In the genomic region with DNA sequence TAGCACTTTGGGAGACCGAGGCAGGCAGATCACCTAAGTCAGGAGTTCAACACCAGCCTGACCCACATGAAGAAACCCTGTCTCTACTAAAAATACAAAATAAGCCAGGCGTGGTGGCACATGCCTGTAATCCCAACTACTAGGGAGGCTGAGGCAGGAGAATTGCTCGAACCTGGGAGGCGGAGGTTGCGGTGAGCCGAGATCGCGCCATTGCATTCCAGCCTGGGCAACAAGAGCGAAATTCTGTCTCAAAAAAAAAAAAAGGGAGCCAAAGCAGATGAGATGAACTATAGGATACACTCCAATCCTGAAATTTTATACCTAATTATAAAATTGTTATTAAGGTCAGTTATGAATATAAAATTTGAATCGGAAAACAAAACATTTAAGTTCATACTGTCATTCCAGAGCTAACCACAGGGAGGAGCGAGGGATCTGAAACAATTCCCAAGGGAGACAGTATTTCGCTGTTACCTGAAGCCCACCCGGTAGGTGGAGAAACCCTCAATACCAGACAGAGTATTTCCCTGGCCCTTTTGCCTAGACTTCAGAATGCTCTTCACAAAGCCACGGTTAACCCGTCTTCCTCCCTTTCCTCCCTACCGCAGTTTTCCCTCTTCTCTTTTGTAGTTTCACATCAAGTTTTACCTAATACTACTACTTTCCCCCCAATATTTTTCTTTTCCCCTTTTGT, we compare ENCODE assay signal across 6 cellular contexts. TPM values are rescaled to one million over a fixed set of nuclear protein-coding genes. Genes with fewer than 3 reads are reported as not detected.
A peak's percentile ranks its signal among the peaks of the same experiment; 100 is the strongest.
DNase-seq lines count a peak whose midpoint lies in the region; ATAC-seq and TF ChIP-seq lines count a peak whose summit lies in the region.

No MANE protein-coding gene starts in this region.

- peaks cover 0 to 9% of the 10 kb centered on the region in 2 donors for H3K27me3 Mint-ChIP-seq in CD8-positive, alpha-beta memory T cell
- no peaks in the 10 kb centered on the region for H3K27me3 Mint-ChIP-seq in activated T-helper 1 cell treated with anti-CD3 and anti-CD28 coated beads, Interleukin-12 subunit alpha, Interleukin-12 subunit beta, Interleukin-2, Interleukin-4 antibody, amounts not matched to agents 30 ng/mL and 10 ng/mL and 1 ng/mL, durations not matched to agents 14 hours and 24 hours and 36 hours (ENCODE audit: insufficient read depth)

- no peak for DNase-seq in CD8-positive, alpha-beta memory T cell
- DNase-seq in Kasumi-1 (lab: John Stamatoyannopoulos, UW): peak; percentile 35 to 46
- DNase-seq in activated T-helper 1 cell treated with anti-CD3 and anti-CD28 coated beads, Interleukin-12 subunit alpha, Interleukin-12 subunit beta, Interleukin-2, Interleukin-4 antibody, amounts not matched to agents 30 ng/mL and 10 ng/mL and 1 ng/mL, durations not matched to agents 14 hours and 24 hours and 36 hours (ENCODE audit: low spot score): no peak
- DNase-seq in GM19238 (ENCODE audit: insufficient read length, low spot score): no peak

- H3K9ac ChIP-seq in liver (ENCODE audit: low read depth in 1 of 2, low read length in 2 of 2): peak overlapping the region; percentile 39 to 94

- peaks cover 37 to 60% (median 53%) of the 10 kb centered on the region in 3 donors for H3K4me1 Mint-ChIP-seq in CD8-positive, alpha-beta memory T cell
- H3K4me1 Mint-ChIP-seq in activated T-helper 1 cell treated with anti-CD3 and anti-CD28 coated beads, Interleukin-12 subunit alpha, Interleukin-12 subunit beta, Interleukin-2, Interleukin-4 antibody, amounts not matched to agents 30 ng/mL and 10 ng/mL and 1 ng/mL, durations not matched to agents 14 hours and 24 hours and 36 hours (ENCODE audit: low read depth): peaks cover 29% of the 10 kb centered on the region

- peaks cover 34% of the 10 kb centered on the region for H3K4me1 ChIP-seq in CD8-positive, alpha-beta memory T cell (ENCODE audit: insufficient read depth, low read length)
- H3K4me1 ChIP-seq in liver (ENCODE audit: control insufficient read depth in 4 of 4, insufficient read depth in 4 of 4, low read length in 3 of 4): peaks cover 4 to 21% (median 14%) of the 10 kb centered on the region in 4 donors

- POLR2A ChIA-PET in CD8-positive, alpha-beta memory T cell (lab: Charles Lee): interaction anchor here (0.7 to 3.0 kb wide), 2 partner anchors 21 to 212 kb away, joined by 3 to 25 read pairs; partner anchors contain the start of gene NRBP1

- no peaks in the 10 kb centered on the region for H3K36me3 ChIP-seq in CD8-positive, alpha-beta memory T cell (ENCODE audit: insufficient read depth, low read length)
- peaks cover 0 to 2% (median 0%) of the 10 kb centered on the region in 4 donors for H3K36me3 ChIP-seq in liver (ENCODE audit: control insufficient read depth in 4 of 4, insufficient read depth in 3 of 4, low read depth in 1 of 4, low read length in 3 of 4)

- intact Hi-C loops in activated T-helper 1 cell treated with anti-CD3 and anti-CD28 coated beads, Interleukin-12 subunit alpha, Interleukin-12 subunit beta, Interleukin-2, Interleukin-4 antibody, amounts not matched to agents 30 ng/mL and 10 ng/mL and 1 ng/mL, durations not matched to agents 14 hours and 24 hours and 36 hours (cut with micrococcal nuclease): loop anchor here (10.0 kb wide), 1 partner anchor 193 kb away; the partner anchor contains the start of genes ATRAID, CAD and SLC5A6

- peak overlapping the region; percentile 86 for H3K27ac ChIP-seq in CD8-positive, alpha-beta memory T cell (ENCODE audit: low read depth, low read length)
- H3K27ac ChIP-seq in liver (ENCODE audit: low read depth in 1 of 2, low read length in 2 of 2): peak overlapping the region in 1 of 2 donors; percentile 7

- H3K4me3 Mint-ChIP-seq in CD8-positive, alpha-beta memory T cell: peak overlapping the region; percentile 81 to 96 (median 90)
- H3K4me3 Mint-ChIP-seq in activated T-helper 1 cell treated with anti-CD3 and anti-CD28 coated beads, Interleukin-12 subunit alpha, Interleukin-12 subunit beta, Interleukin-2, Interleukin-4 antibody, amounts not matched to agents 30 ng/mL and 10 ng/mL and 1 ng/mL, durations not matched to agents 14 hours and 24 hours and 36 hours: peak overlapping the region; percentile 90

- ATAC-seq in HG02981 (IDR thresholded peaks at IDR 0.05; ENCODE audit: unreplicated experiment): no peak

- TF ChIP-seq CTCF in liver (IDR thresholded peaks at IDR 0.05; ENCODE audit: low read depth, low read length, missing input control): peak; percentile 58

- H3K9me3 Mint-ChIP-seq in CD8-positive, alpha-beta memory T cell: no peaks in the 10 kb centered on the region
- H3K9me3 Mint-ChIP-seq in activated T-helper 1 cell treated with anti-CD3 and anti-CD28 coated beads, Interleukin-12 subunit alpha, Interleukin-12 subunit beta, Interleukin-2, Interleukin-4 antibody, amounts not matched to agents 30 ng/mL and 10 ng/mL and 1 ng/mL, durations not matched to agents 14 hours and 24 hours and 36 hours: no peaks in the 10 kb centered on the region

- H3K27me3 ChIP-seq in CD8-positive, alpha-beta memory T cell (ENCODE audit: insufficient read depth, low read length, poor library complexity, severe bottlenecking): no peaks in the 10 kb centered on the region
- H3K27me3 ChIP-seq in liver (ENCODE audit: control insufficient read depth in 4 of 4, insufficient read depth in 4 of 4, low read length in 3 of 4): no peaks in the 10 kb centered on the region

- CTCF ChIA-PET in CD8-positive, alpha-beta memory T cell (lab: Charles Lee): interaction anchor here (1.6 kb wide), 1 partner anchor 22 kb away, joined by 3 read pairs; no protein-coding TSS in a partner anchor

- peak overlapping the region; percentile 66 for H3K4me3 ChIP-seq in CD8-positive, alpha-beta memory T cell (ENCODE audit: low read length)
- H3K4me3 ChIP-seq in liver (ENCODE audit: low read depth in 1 of 3, low read length in 3 of 3): peak overlapping the region; percentile 72 to 99 (median 91)

- 51% methylated on average over 16 of the region's 16 CpGs for WGBS in liver

- H3K9me3 ChIP-seq in CD8-positive, alpha-beta memory T cell (ENCODE audit: low read length): no peaks in the 10 kb centered on the region
- no peaks in the 10 kb centered on the region for H3K9me3 ChIP-seq in liver (ENCODE audit: control insufficient read depth in 4 of 4, low read length in 3 of 4)

- peak overlapping the region; percentile 68 to 90 (median 88) for H3K27ac Mint-ChIP-seq in CD8-positive, alpha-beta memory T cell
- peak overlapping the region; percentile 80 for H3K27ac Mint-ChIP-seq in activated T-helper 1 cell treated with anti-CD3 and anti-CD28 coated beads, Interleukin-12 subunit alpha, Interleukin-12 subunit beta, Interleukin-2, Interleukin-4 antibody, amounts not matched to agents 30 ng/mL and 10 ng/mL and 1 ng/mL, durations not matched to agents 14 hours and 24 hours and 36 hours

- H3K36me3 Mint-ChIP-seq in CD8-positive, alpha-beta memory T cell: peaks cover 0 to 28% (median 4%) of the 10 kb centered on the region in 3 donors
- H3K36me3 Mint-ChIP-seq in activated T-helper 1 cell treated with anti-CD3 and anti-CD28 coated beads, Interleukin-12 subunit alpha, Interleukin-12 subunit beta, Interleukin-2, Interleukin-4 antibody, amounts not matched to agents 30 ng/mL and 10 ng/mL and 1 ng/mL, durations not matched to agents 14 hours and 24 hours and 36 hours (ENCODE audit: low read depth): peaks cover 16% of the 10 kb centered on the region

- peak; percentile 73 to 78 for TF ChIP-seq RAD21 in liver (IDR thresholded peaks at IDR 0.05)

TF ChIP-seq in liver, 16 proteins besides CTCF, POLR2A, EP300 and RAD21 (continues in another document):
- TF ChIP-seq YY1 (IDR thresholded peaks at IDR 0.05): no peak

RNA-seq across cellular contexts. Expression of gene PPM1G, which starts 1.4 kb away (rescaled TPM):
- total RNA-seq in CD8-positive, alpha-beta memory T cell: 100 to 1,000 TPM; 189 to 191 TPM
- polyA plus RNA-seq in CD8-positive, alpha-beta memory T cell: 104 TPM
- total RNA-seq in activated T-helper 1 cell treated with anti-CD3 and anti-CD28 coated beads, Interleukin-12 subunit alpha, Interleukin-12 subunit beta, Interleukin-2, Interleukin-4 antibody, amounts not matched to agents 30 ng/mL and 10 ng/mL and 1 ng/mL, durations not matched to agents 14 hours and 24 hours and 36 hours: 158 and 160 TPM in 2 replicates
- 10 to 100 TPM; 28.9 to 45.5 TPM for total RNA-seq in liver
- polyA plus RNA-seq in liver: 10 to 100 TPM; 26.4 to 37.3 TPM

RNA-seq across cellular contexts. Expression of gene NRBP1, which starts 20.5 kb away (rescaled TPM):
- total RNA-seq in CD8-positive, alpha-beta memory T cell: 10 to 100 TPM; 77.2 to 81.0 TPM
- polyA plus RNA-seq in CD8-positive, alpha-beta memory T cell: 128 TPM
- 99.7 and 106 TPM in 2 replicates for total RNA-seq in activated T-helper 1 cell treated with anti-CD3 and anti-CD28 coated beads, Interleukin-12 subunit alpha, Interleukin-12 subunit beta, Interleukin-2, Interleukin-4 antibody, amounts not matched to agents 30 ng/mL and 10 ng/mL and 1 ng/mL, durations not matched to agents 14 hours and 24 hours and 36 hours
- 10 to 100 TPM; 51.5 to 56.9 TPM for total RNA-seq in liver
- 10 to 100 TPM; 34.3 to 40.5 TPM for polyA plus RNA-seq in liver

RNA-seq across cellular contexts. Expression of gene ZNF513, which starts 27.4 kb away (rescaled TPM):
- total RNA-seq in CD8-positive, alpha-beta memory T cell: 1 to 10 TPM; 9.2 to 9.9 TPM
- 4.7 TPM for polyA plus RNA-seq in CD8-positive, alpha-beta memory T cell
- total RNA-seq in activated T-helper 1 cell treated with anti-CD3 and anti-CD28 coated beads, Interleukin-12 subunit alpha, Interleukin-12 subunit beta, Interleukin-2, Interleukin-4 antibody, amounts not matched to agents 30 ng/mL and 10 ng/mL and 1 ng/mL, durations not matched to agents 14 hours and 24 hours and 36 hours: 14.5 and 16.2 TPM in 2 replicates
- total RNA-seq in liver: 1 to 10 TPM; 7.9 to 9.3 TPM
- 10 to 100 TPM in 1 of 2 donors, 1 to 10 TPM in 1; 2.9 to 11.2 TPM for polyA plus RNA-seq in liver

RNA-seq across cellular contexts. Expression of gene KRTCAP3, which starts 34.2 kb away (rescaled TPM):
- 1 to 10 TPM; 4.0 to 5.4 TPM for total RNA-seq in CD8-positive, alpha-beta memory T cell
- polyA plus RNA-seq in CD8-positive, alpha-beta memory T cell: 0.71 TPM
- total RNA-seq in activated T-helper 1 cell treated with anti-CD3 and anti-CD28 coated beads, Interleukin-12 subunit alpha, Interleukin-12 subunit beta, Interleukin-2, Interleukin-4 antibody, amounts not matched to agents 30 ng/mL and 10 ng/mL and 1 ng/mL, durations not matched to agents 14 hours and 24 hours and 36 hours: 3.5 and 5.7 TPM in 2 replicates
- 1 to 10 TPM; 1.8 to 2.8 TPM for total RNA-seq in liver
- polyA plus RNA-seq in liver: 10 to 100 TPM in 1 of 2 donors, 1 to 10 TPM in 1; 6.7 to 12.7 TPM

RNA-seq across cellular contexts. Expression of gene SNX17, which starts 37.5 kb away (rescaled TPM):
- 100 to 1,000 TPM; 122 to 130 TPM for total RNA-seq in CD8-positive, alpha-beta memory T cell
- polyA plus RNA-seq in CD8-positive, alpha-beta memory T cell: 211 TPM
- 134 and 137 TPM in 2 replicates for total RNA-seq in activated T-helper 1 cell treated with anti-CD3 and anti-CD28 coated beads, Interleukin-12 subunit alpha, Interleukin-12 subunit beta, Interleukin-2, Interleukin-4 antibody, amounts not matched to agents 30 ng/mL and 10 ng/mL and 1 ng/mL, durations not matched to agents 14 hours and 24 hours and 36 hours
- 10 to 100 TPM; 53.7 to 65.3 TPM for total RNA-seq in liver
- 10 to 100 TPM; 57.7 to 60.5 TPM for polyA plus RNA-seq in liver

Comparison
In these comparisons a context has a peak if more than half of its experiments do, and no peak if none do; other contexts are left out.
1. DNase-seq: peak in Kasumi-1 (2 of 2); none in CD8-positive, alpha-beta memory T cell (0 of 5), activated T-helper 1 cell treated with anti-CD3 and anti-CD28 coated beads, Interleukin-12 subunit alpha, Interleukin-12 subunit beta, Interleukin-2, Interleukin-4 antibody, amounts not matched to agents 30 ng/mL and 10 ng/mL and 1 ng/mL, durations not matched to agents 14 hours and 24 hours and 36 hours (single experiment) and GM19238 (single experiment).